ENCODE assay signal across 21 cellular contexts in the genomic region with DNA sequence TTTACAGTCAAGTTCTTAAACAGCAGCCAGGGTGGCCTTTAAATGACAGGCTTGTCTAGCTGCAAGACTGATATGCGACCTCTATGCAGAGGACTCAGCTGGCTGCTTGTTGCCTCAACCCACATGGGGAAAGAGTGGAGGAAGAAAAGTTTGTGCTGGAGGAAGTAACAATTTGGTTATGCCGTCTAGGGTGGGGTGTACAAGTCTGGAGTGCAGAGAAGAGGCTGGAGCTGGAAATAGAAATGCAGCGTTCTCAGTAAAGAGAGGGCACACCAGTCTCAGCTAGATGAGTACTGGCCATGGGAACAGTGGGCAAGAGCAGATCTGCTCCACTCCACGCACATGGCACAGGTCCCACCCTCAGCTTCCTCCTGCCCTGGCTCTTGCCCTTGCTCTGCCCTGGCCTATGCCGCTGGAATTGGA. TPM values are rescaled to one million over a fixed set of nuclear protein-coding genes. Genes with fewer than 3 reads are reported as not detected.
DNase-seq lines count a peak whose midpoint lies in the region; ATAC-seq, FAIRE-seq and TF ChIP-seq lines count a peak whose summit lies in the region.
"Had no signal": no experiment of that assay in that cellular context is flagged by ENCODE, and none has a peak within 500 bp of the region (broad histone marks: within the 10 kb centered on the region; RNA-seq: fewer than 3 reads in every experiment).

No MANE protein-coding gene starts in this region.

- H3K9me3 Mint-ChIP-seq in mesothelial cell of epicardium, result no peaks in the 10 kb centered on the region
- no peaks in the 10 kb centered on the region for H3K9me3 Mint-ChIP-seq in chondrocyte (ENCODE audit: low read depth)
- H3K9me3 Mint-ChIP-seq: activated naive CD4-positive, alpha-beta T cell treated with anti-CD3 and anti-CD28 coated beads for 36 hours; GM23338; nephron; stimulated activated naive CD8-positive, alpha-beta T cell treated with anti-CD3 and anti-CD28 coated beads, Interleukin-15, amount 100 ng/mL, for 72 hours had no signal

- WGBS in right lobe of liver (ENCODE audit: insufficient coverage, low coverage, low lambda C conversion rate, missing lambda C conversion rate), result 74% methylated on average over 5 of the region's 5 CpGs
- 89% methylated on average over 4 of the region's 5 CpGs for WGBS in HepG2 (ENCODE audit: low lambda C conversion rate)

- no peak overlapping the region for H3K27ac ChIP-seq in right lobe of liver
- H3K27ac ChIP-seq in HepG2 (ENCODE audit: extremely low read length, insufficient read depth, low read length), result no peak overlapping the region
- H3K27ac ChIP-seq in upper lobe of right lung, result no peak overlapping the region
- H3K27ac ChIP-seq: body of pancreas, gastrocnemius medialis, lower lobe of right lung had no signal

- H3K4me1 ChIP-seq in right lobe of liver (no peaks in the 10 kb centered on the region), HepG2 (ENCODE audit: insufficient read depth, low read length) (no peaks in the 10 kb centered on the region), upper lobe of right lung (no peaks in the 10 kb centered on the region)
- H3K4me1 ChIP-seq: body of pancreas, gastrocnemius medialis had no signal

- TF ChIP-seq EP300 in HepG2 (IDR thresholded peaks at IDR 0.05; ENCODE audit: low read depth in 2 of 2, low read length in 2 of 2) (no peak), HepG2 (CRISPR knock-in tag; IDR thresholded peaks at IDR 0.05; ENCODE audit: borderline replicate concordance) (no peak)

- H3K4me3 Mint-ChIP-seq in mesothelial cell of epicardium, result no peak overlapping the region
- H3K4me3 Mint-ChIP-seq in chondrocyte (ENCODE audit: unreplicated experiment), result no peak overlapping the region
- H3K4me3 Mint-ChIP-seq: activated naive CD4-positive, alpha-beta T cell treated with anti-CD3 and anti-CD28 coated beads for 36 hours; GM23338; nephron; stimulated activated naive CD8-positive, alpha-beta T cell treated with anti-CD3 and anti-CD28 coated beads, Interleukin-15, amount 100 ng/mL, for 72 hours had no signal

- POLR2A ChIA-PET in HepG2 (lab: Yijun Ruan, JAX), result no interaction called here

- H3K27me3 ChIP-seq in right lobe of liver, result no peaks in the 10 kb centered on the region
- H3K27me3 ChIP-seq in HepG2 (ENCODE audit: control insufficient read depth in 1 of 2, insufficient read depth in 2 of 2, low read length in 2 of 2), result no peaks in the 10 kb centered on the region
- no peaks in the 10 kb centered on the region for H3K27me3 ChIP-seq in upper lobe of right lung
- H3K27me3 ChIP-seq: body of pancreas, gastrocnemius medialis had no signal

- TF ChIP-seq RAD21 in HepG2 (CRISPR knock-in tag; IDR thresholded peaks at IDR 0.05), result no peak

- no peaks in the 10 kb centered on the region for H3K79me2 ChIP-seq in HepG2 (ENCODE audit: insufficient read depth, low read length)

- no peaks in the 10 kb centered on the region for H3K27me3 Mint-ChIP-seq in mesothelial cell of epicardium (ENCODE audit: low read depth)
- no peaks in the 10 kb centered on the region for H3K27me3 Mint-ChIP-seq in chondrocyte (ENCODE audit: low read depth)
- H3K27me3 Mint-ChIP-seq: stimulated activated naive CD8-positive, alpha-beta T cell treated with anti-CD3 and anti-CD28 coated beads, Interleukin-15, amount 100 ng/mL, for 72 hours had no signal

- H3K27ac Mint-ChIP-seq in mesothelial cell of epicardium, result peak overlapping the region; percentile 11
- H3K27ac Mint-ChIP-seq in chondrocyte (ENCODE audit: unreplicated experiment), result no peak overlapping the region
- H3K27ac Mint-ChIP-seq: activated naive CD4-positive, alpha-beta T cell treated with anti-CD3 and anti-CD28 coated beads for 36 hours; GM23338; nephron had no signal

- TF ChIP-seq CTCF in right lobe of liver (IDR thresholded peaks at IDR 0.05), result no peak
- no peak for TF ChIP-seq CTCF in HepG2 (CRISPR knock-in tag; IDR thresholded peaks at IDR 0.05)
- TF ChIP-seq CTCF in mesothelial cell of epicardium (IDR thresholded peaks at IDR 0.05; ENCODE audit: unreplicated experiment), result no peak
- no peak for TF ChIP-seq CTCF in upper lobe of right lung (IDR thresholded peaks at IDR 0.05)
- no peak for TF ChIP-seq CTCF in chondrocyte (IDR thresholded peaks at IDR 0.05)

- peak; percentile 9 for DNase-seq in SIG-M5 treated with dmso at 0.1 percent for 504 hours (lab: John Stamatoyannopoulos, UW; ENCODE audit: unreplicated experiment)
- no peak for DNase-seq in SIG-M5 (lab: John Stamatoyannopoulos, UW)
- no peak for DNase-seq in right lobe of liver
- DNase-seq in HepG2 (ENCODE audit: low spot score), result no peak
- no peak for DNase-seq in mesothelial cell of epicardium (ENCODE audit: low spot score in 2 of 2, unreplicated experiment in 2 of 2)
- no peak for DNase-seq in upper lobe of right lung
- no peak for DNase-seq in chondrocyte (ENCODE audit: low spot score)
- DNase-seq: 8988T; activated naive CD4-positive, alpha-beta T cell treated with anti-CD3 and anti-CD28 coated beads for 36 hours; body of pancreas; dermis blood vessel endothelial cell; gastrocnemius medialis; lower lobe of right lung; NCI-H1105; NCI-H526 treated with DMSO at 0.1 percent for 48 hours; PC-3; stimulated activated naive CD8-positive, alpha-beta T cell treated with anti-CD3 and anti-CD28 coated beads, Interleukin-15, amount 100 ng/mL, for 72 hours had no signal

- no peaks in the 10 kb centered on the region for H4K20me1 ChIP-seq in HepG2 (ENCODE audit: insufficient read depth, low read length)

- no peak overlapping the region for H2AFZ ChIP-seq in HepG2 (ENCODE audit: low read length)
- H2AFZ ChIP-seq: GM23338 had no signal

- H3K4me2 ChIP-seq in HepG2 (ENCODE audit: low read depth, low read length), result no peak overlapping the region
- H3K4me2 ChIP-seq: GM23338 had no signal

- no peaks in the 10 kb centered on the region for H3K9me3 ChIP-seq in right lobe of liver
- H3K9me3 ChIP-seq in HepG2 (ENCODE audit: low read length), result no peaks in the 10 kb centered on the region
- no peaks in the 10 kb centered on the region for H3K9me3 ChIP-seq in upper lobe of right lung
- H3K9me3 ChIP-seq: body of pancreas, gastrocnemius medialis, lower lobe of right lung had no signal

- BruUV-seq in HepG2 (replicated peaks; lab: Mats Ljungman, UMichigan), result no TSS peak

- H3K36me3 ChIP-seq in right lobe of liver (no peaks in the 10 kb centered on the region), HepG2 (replicated peaks in 1 of 2; ENCODE audit: control insufficient read depth in 1 of 2, insufficient read depth in 2 of 2, low read length in 2 of 2) (peaks cover 1 to 33% of the 10 kb centered on the region in 2 experiments; a peak in 3 of 5 replicates), upper lobe of right lung (no peaks in the 10 kb centered on the region)
- H3K36me3 ChIP-seq: gastrocnemius medialis, lower lobe of right lung had no signal

- no peak overlapping the region for H3K9ac ChIP-seq in HepG2 (ENCODE audit: insufficient read depth, low read depth, low read length)

- CTCF ChIA-PET in HepG2 (lab: Yijun Ruan, JAX; ENCODE audit: low intra/inter-chr PET ratio, low total read pairs), result no interaction called here

- FAIRE-seq in HepG2 (lab: Jason Lieb, UNC), result no peak
- FAIRE-seq: K562 had no signal

- TF ChIP-seq POLR2A in right lobe of liver (IDR thresholded peaks at IDR 0.05) (no peak), HepG2 (IDR thresholded peaks at IDR 0.05; ENCODE audit: insufficient read depth in 1 of 2, low read depth in 2 of 2, low read length in 2 of 2) (no peak)

- ATAC-seq in right lobe of liver (peak in 3 of 4 donors; percentile 17 to 48 (median 25)), HepG2 (no peak), upper lobe of right lung (peak; percentile 74)
- no peak for ATAC-seq in activated CD4-positive, CD25-positive, alpha-beta regulatory T cell treated with anti-CD3 and anti-CD28 coated beads, Interleukin-2, amount 50 U/mL, for 24 hours
- ATAC-seq: body of pancreas; GM23338; K562; PC-3; stimulated activated naive CD8-positive, alpha-beta T cell treated with anti-CD3 and anti-CD28 coated beads, Interleukin-15, amount 100 ng/mL, for 72 hours had no signal

- H3K4me1 Mint-ChIP-seq in mesothelial cell of epicardium, result peaks cover 10% of the 10 kb centered on the region
- peaks cover 4% of the 10 kb centered on the region for H3K4me1 Mint-ChIP-seq in chondrocyte (ENCODE audit: low read depth)
- H3K4me1 Mint-ChIP-seq: nephron had no signal

- no peak overlapping the region for H3K4me3 ChIP-seq in right lobe of liver
- no peak overlapping the region for H3K4me3 ChIP-seq in HepG2 (replicated peaks in 1 of 3; ENCODE audit: insufficient read depth in 1 of 3, low read depth in 2 of 3, low read length in 3 of 3)
- no peak overlapping the region for H3K4me3 ChIP-seq in upper lobe of right lung
- H3K4me3 ChIP-seq: body of pancreas, gastrocnemius medialis, GM23338, K562, lower lobe of right lung had no signal

- intact Hi-C loops in right lobe of liver (cut with DNase I), result no loop called here
- intact Hi-C loops in HepG2 (cut with micrococcal nuclease; ENCODE audit: unreplicated experiment), result no loop called here
- intact Hi-C loops in upper lobe of right lung (cut with DNase I), result no loop called here

- H3K36me3 Mint-ChIP-seq in mesothelial cell of epicardium (peaks cover 7% of the 10 kb centered on the region), chondrocyte (ENCODE audit: low read depth) (no peaks in the 10 kb centered on the region)

- in situ Hi-C loops in HepG2 (cut with HindIII; ENCODE audit: extremely low pct_ligation_motif_present, low pct_unique_long_range_greater_than_20kb), result no loop called here

RNA-seq across cellular contexts. Expression of a gene that starts 59.9 kb away (rescaled TPM):
- 100 to 1,000 TPM; 122 to 232 (median 189) TPM for total RNA-seq in right lobe of liver
- total RNA-seq in HepG2 (2016; rRNA removed; fragmentation: Illumina TruSeq; extraction: Trizol), result 13.9 and 17.4 TPM in 2 replicates
- 4.7 and 4.8 TPM in 2 replicates for total RNA-seq in HepG2 (2016; cell fraction: cytosol; rRNA removed; fragmentation: Illumina TruSeq; extraction: Trizol; ENCODE audit: low read depth)
- total RNA-seq in HepG2 (2016; cell fraction: insoluble cytoplasmic fraction; rRNA removed; fragmentation: Illumina TruSeq; extraction: Trizol), result 10.1 and 18.5 TPM in 2 replicates
- total RNA-seq in HepG2 (2016; cell fraction: membrane; rRNA removed; fragmentation: Illumina TruSeq; extraction: Trizol), result 20.5 and 21.4 TPM in 2 replicates
- 17.5 and 19.5 TPM in 2 replicates for total RNA-seq in HepG2 (2016; cell fraction: nucleus; rRNA removed; fragmentation: Illumina TruSeq; extraction: Trizol)
- 15.2 and 17.3 TPM in 2 replicates for polyA plus RNA-seq in HepG2 (2011; rRNA removed)
- 12.0 and 18.4 TPM in 2 replicates for polyA plus RNA-seq in HepG2 (2011; cell fraction: cytosol; rRNA removed)
- 17.2 and 23.0 TPM in 2 replicates for polyA plus RNA-seq in HepG2 (2011; cell fraction: nucleus; rRNA removed)
- 4.4 and 15.3 TPM in 2 replicates for polyA plus RNA-seq in HepG2 (2012)
- polyA plus RNA-seq in HepG2 (2016; cell fraction: cytosol; fragmentation: Illumina TruSeq; extraction: Trizol; ENCODE audit: low read depth), result 6.3 and 6.4 TPM in 2 replicates
- polyA plus RNA-seq in HepG2 (2016; cell fraction: insoluble cytoplasmic fraction; fragmentation: Illumina TruSeq; extraction: Trizol; ENCODE audit: low read depth), result 14.6 and 21.4 TPM in 2 replicates
- 19.0 and 20.4 TPM in 2 replicates for polyA plus RNA-seq in HepG2 (2016; cell fraction: membrane; fragmentation: Illumina TruSeq; extraction: Trizol; ENCODE audit: low read depth)
- polyA plus RNA-seq in HepG2 (2016; cell fraction: nucleus; fragmentation: Illumina TruSeq; extraction: Trizol; ENCODE audit: insufficient read depth, low read depth), result 32.9 and 35.2 TPM in 2 replicates
- polyA minus RNA-seq in HepG2 (2011; rRNA and poly(A)+ RNA removed; ENCODE audit: low replicate concordance), result 33.9 and 45.0 TPM in 2 replicates
- polyA minus RNA-seq in HepG2 (2011; cell fraction: cytosol; rRNA and poly(A)+ RNA removed), result 15.8 and 17.1 TPM in 2 replicates
- 6.1 and 8.6 TPM in 2 replicates for polyA minus RNA-seq in HepG2 (2011; cell fraction: nucleus; rRNA and poly(A)+ RNA removed)
- 97.7 to 98.8 TPM (median 98.8 TPM) in 3 replicates for total RNA-seq in mesothelial cell of epicardium
- total RNA-seq in upper lobe of right lung, result 104 TPM
- 66.2 to 118 TPM (median 71.1 TPM) in 3 replicates for total RNA-seq in chondrocyte

Comparison
In these comparisons a context has a peak if more than half of its experiments do, and no peak if none do; other contexts are left out.
1. ATAC-seq: peak in right lobe of liver (3 of 4) and upper lobe of right lung (single experiment); none in HepG2 (single experiment) and activated CD4-positive, CD25-positive, alpha-beta regulatory T cell treated with anti-CD3 and anti-CD28 coated beads, Interleukin-2, amount 50 U/mL, for 24 hours (0 of 2).